ENCODE assay signal across 8 cellular contexts in the genomic region with DNA sequence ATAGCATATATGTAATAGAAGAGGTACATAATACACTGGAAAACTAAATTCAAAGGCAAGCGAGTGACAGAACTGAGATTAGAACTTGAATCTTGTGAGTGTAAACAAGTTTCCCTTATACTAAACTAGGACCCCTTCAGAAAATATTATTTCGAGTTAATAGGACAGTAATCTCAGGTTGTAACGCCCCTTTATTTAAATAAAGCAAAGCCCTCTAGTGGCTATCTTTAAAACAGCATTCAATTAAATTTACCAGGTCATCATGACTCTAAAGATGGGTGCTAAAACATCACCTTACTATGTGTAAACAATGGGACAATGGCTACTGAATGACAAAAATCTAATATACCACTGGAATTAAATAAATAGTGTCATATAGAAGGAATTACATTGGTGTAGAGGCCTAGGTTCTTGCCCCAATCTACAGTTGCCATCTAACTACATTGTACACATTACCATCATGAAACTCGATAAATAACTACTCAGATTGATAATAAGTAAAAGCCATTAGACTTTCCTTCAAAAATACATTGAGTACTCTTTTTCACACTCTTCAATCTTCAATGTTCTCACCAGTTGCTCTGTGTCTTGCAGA.
DNase-seq lines count a peak whose midpoint lies in the region; ATAC-seq, FAIRE-seq and TF ChIP-seq lines count a peak whose summit lies in the region.

No MANE protein-coding gene starts in this region.

- H3K36me3 Mint-ChIP-seq in CD8-positive, alpha-beta T cell, result no peaks in the 10 kb centered on the region

- no peaks in the 10 kb centered on the region for H3K79me2 ChIP-seq in keratinocyte (ENCODE audit: control insufficient read depth, insufficient read depth, low read length)

- H3K4me3 ChIP-seq in CD8-positive, alpha-beta T cell (ENCODE audit: low read depth, low read length), result no peak overlapping the region
- H3K4me3 ChIP-seq in keratinocyte (ENCODE audit: control insufficient read depth in 2 of 3, extremely low read depth in 1 of 3, insufficient read depth in 2 of 3, low read depth in 1 of 3, low read length in 3 of 3) (no peak overlapping the region), mucosa of descending colon (no peak overlapping the region)

- H3K4me2 ChIP-seq in keratinocyte (ENCODE audit: control insufficient read depth, extremely low read depth, insufficient read depth, low read depth, low read length), result no peak overlapping the region

- intact Hi-C loops in CD8-positive, alpha-beta T cell (cut with DNase I, micrococcal nuclease), result no loop called here
- intact Hi-C loops in mucosa of descending colon (cut with DNase I, micrococcal nuclease), result no loop called here

- no peaks in the 10 kb centered on the region for H3K27me3 ChIP-seq in CD8-positive, alpha-beta T cell (ENCODE audit: insufficient read depth, low read length)
- no peaks in the 10 kb centered on the region for H3K27me3 ChIP-seq in keratinocyte (ENCODE audit: control insufficient read depth, extremely low read depth, insufficient read depth, low read length)

- no peaks in the 10 kb centered on the region for H3K9me3 Mint-ChIP-seq in CD8-positive, alpha-beta T cell

- no peak overlapping the region for H3K9ac ChIP-seq in keratinocyte (ENCODE audit: control insufficient read depth, extremely low read depth, insufficient read depth, low read length)

- CTCF ChIA-PET in CD8-positive, alpha-beta T cell (lab: Charles Lee), result interaction anchor here (1.2 kb wide), 1 partner anchor 8 kb away, joined by 3 read pairs; no protein-coding TSS in a partner anchor

- no peaks in the 10 kb centered on the region for H3K4me1 ChIP-seq in CD8-positive, alpha-beta T cell (ENCODE audit: insufficient read depth, low read length)
- H3K4me1 ChIP-seq in keratinocyte (ENCODE audit: control insufficient read depth, extremely low read depth, insufficient read depth, low read length) (peaks cover 20% of the 10 kb centered on the region), mucosa of descending colon (ENCODE audit: low read depth) (no peaks in the 10 kb centered on the region)

- no peaks in the 10 kb centered on the region for H3K36me3 ChIP-seq in CD8-positive, alpha-beta T cell (ENCODE audit: insufficient read depth, low read length)
- H3K36me3 ChIP-seq in keratinocyte (ENCODE audit: control insufficient read depth in 2 of 2, extremely low read depth in 1 of 2, insufficient read depth in 2 of 2, low read length in 2 of 2) (no peaks in the 10 kb centered on the region), mucosa of descending colon (ENCODE audit: low read depth) (no peaks in the 10 kb centered on the region)

- no peaks in the 10 kb centered on the region for H3K27me3 Mint-ChIP-seq in CD8-positive, alpha-beta T cell (ENCODE audit: low read depth)

- TF ChIP-seq CTCF in CD8-positive, alpha-beta T cell (IDR thresholded peaks at IDR 0.05), result peak; percentile 23
- TF ChIP-seq CTCF in keratinocyte (optimal IDR thresholded peaks at IDR 0.05 in 1 of 3, IDR thresholded peaks at IDR 0.05 in 1 of 3, conservative IDR thresholded peaks at IDR 0.05 in 1 of 3; ENCODE audit: extremely low read depth in 1 of 3, insufficient read depth in 2 of 3, low read length in 3 of 3) (peak in 2 of 3 experiments; percentile 37 to 40), mucosa of descending colon (IDR thresholded peaks at IDR 0.05) (no peak)

- in situ Hi-C loops in SK-MEL-5 (cut with HindIII; ENCODE audit: low pct_unique_long_range_greater_than_20kb, low sequenced_read_pairs), result no loop called here

- POLR2A ChIA-PET in CD8-positive, alpha-beta T cell (lab: Charles Lee), result no interaction called here

- no peak overlapping the region for H3K4me3 Mint-ChIP-seq in CD8-positive, alpha-beta T cell

- FAIRE-seq in keratinocyte (lab: Jason Lieb, UNC), result no peak

- no peak for DNase-seq in CD8-positive, alpha-beta T cell
- DNase-seq in HCEC 1CT (peak; percentile 36), SK-MEL-5 (ENCODE audit: low read depth, low spot score) (peak; percentile 50), keratinocyte (ENCODE audit: low read depth, low spot score) (no peak), T-helper 1 cell (no peak), GDM1 (lab: John Stamatoyannopoulos, UW) (no peak), mucosa of descending colon (no peak)
- DNase-seq in stimulated activated CD4-positive, alpha-beta T cell treated with anti-CD3 and anti-CD28 coated beads, Interleukin-2, amount 100 ng/mL, for 48 hours, result no peak

- no peak overlapping the region for H2AFZ ChIP-seq in keratinocyte (ENCODE audit: control insufficient read depth, low read length)

- no peaks in the 10 kb centered on the region for H3K9me3 ChIP-seq in CD8-positive, alpha-beta T cell (ENCODE audit: low read length)
- H3K9me3 ChIP-seq in keratinocyte (ENCODE audit: control insufficient read depth, low read depth, low read length) (no peaks in the 10 kb centered on the region), mucosa of descending colon (no peaks in the 10 kb centered on the region)

- no peaks in the 10 kb centered on the region for H3K9me1 ChIP-seq in keratinocyte (ENCODE audit: control insufficient read depth, extremely low read depth, insufficient read depth, low read length)

- dilution Hi-C loops in keratinocyte (cut with MboI; ENCODE audit: extremely low pct_ligation_motif_present, low sequenced_read_pairs), result no loop called here

- no peak for ATAC-seq in CD8-positive, alpha-beta T cell
- ATAC-seq in mucosa of descending colon, result no peak

- H3K4me1 Mint-ChIP-seq in CD8-positive, alpha-beta T cell (ENCODE audit: low read depth), result no peaks in the 10 kb centered on the region

- no peak overlapping the region for H3K27ac Mint-ChIP-seq in CD8-positive, alpha-beta T cell

- no peak overlapping the region for H3K27ac ChIP-seq in CD8-positive, alpha-beta T cell (ENCODE audit: low read depth, low read length)
- no peak overlapping the region for H3K27ac ChIP-seq in keratinocyte (ENCODE audit: control insufficient read depth, insufficient read depth, low read length)

- H4K20me1 ChIP-seq in keratinocyte (ENCODE audit: control insufficient read depth, extremely low read depth, insufficient read depth, low read length), result no peaks in the 10 kb centered on the region

Comparison
In these comparisons a context has a peak if more than half of its experiments do, and no peak if none do; other contexts are left out.
1. DNase-seq: peak in HCEC 1CT (single experiment) and SK-MEL-5 (single experiment); none in CD8-positive, alpha-beta T cell (0 of 7), keratinocyte (single experiment), stimulated activated CD4-positive, alpha-beta T cell treated with anti-CD3 and anti-CD28 coated beads, Interleukin-2, amount 100 ng/mL, for 48 hours (0 of 2), T-helper 1 cell (0 of 5), GDM1 (single experiment) and mucosa of descending colon (0 of 3).